ENCODE assay signal across 23 cellular contexts in the genomic region with DNA sequence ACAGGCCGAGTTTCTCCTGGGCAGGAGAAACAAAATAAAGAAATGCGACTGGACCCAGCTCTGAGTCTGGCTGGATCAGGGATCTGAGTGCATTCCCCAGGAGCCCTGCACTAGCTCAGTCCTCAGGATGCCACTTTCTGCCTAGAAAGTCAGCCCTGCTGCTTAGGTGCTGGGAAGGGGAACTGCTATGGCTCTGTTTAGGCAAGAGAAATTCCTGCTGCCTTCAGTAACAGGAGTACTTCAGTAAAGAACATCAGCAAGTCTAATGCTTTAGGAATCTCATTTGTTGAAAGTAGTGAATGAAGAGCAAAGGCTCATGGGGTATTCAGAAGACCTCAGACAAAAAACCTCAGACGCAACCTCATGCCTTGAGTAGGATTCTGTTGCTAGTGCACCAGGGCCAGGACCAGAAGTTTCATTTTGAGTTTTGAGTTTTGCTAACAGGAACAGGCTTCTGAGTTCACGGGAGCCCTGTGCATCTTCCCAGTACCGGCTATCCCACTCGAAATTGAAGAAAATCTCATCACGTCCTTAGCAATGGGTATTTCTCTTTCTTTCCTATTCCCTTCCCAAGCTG.
DNase-seq lines count a peak whose midpoint lies in the region; ATAC-seq, FAIRE-seq and TF ChIP-seq lines count a peak whose summit lies in the region.
"Had no signal": no experiment of that assay in that cellular context is flagged by ENCODE, and none has a peak within 500 bp of the region (broad histone marks: within the 10 kb centered on the region; RNA-seq: fewer than 3 reads in every experiment).

No MANE protein-coding gene starts in this region.

- H3K4ac ChIP-seq in mesendoderm (ENCODE audit: low read depth, low read length): no peak overlapping the region

- H3K4me3 Mint-ChIP-seq in astrocyte (ENCODE audit: unreplicated experiment): no peak overlapping the region
- H3K4me3 Mint-ChIP-seq in stimulated activated naive CD8-positive, alpha-beta T cell treated with anti-CD3 and anti-CD28 coated beads, Interleukin-15, amount 100 ng/mL, for 72 hours: no peak overlapping the region
- H3K4me3 Mint-ChIP-seq: B cell; CD4-positive, alpha-beta memory T cell had no signal

- no peak overlapping the region for H4K8ac ChIP-seq in mesendoderm (ENCODE audit: low read depth, low read length)

- no peaks in the 10 kb centered on the region for H3K4me1 Mint-ChIP-seq in astrocyte (ENCODE audit: low read depth, unreplicated experiment)
- H3K4me1 Mint-ChIP-seq in stimulated activated naive CD8-positive, alpha-beta T cell treated with anti-CD3 and anti-CD28 coated beads, Interleukin-15, amount 100 ng/mL, for 72 hours: no peaks in the 10 kb centered on the region
- H3K4me1 Mint-ChIP-seq: B cell had no signal

- no peak overlapping the region for H2BK5ac ChIP-seq in mesendoderm (ENCODE audit: low read length)

- H3K18ac ChIP-seq in mesendoderm (ENCODE audit: low read length): no peak overlapping the region

- no peak overlapping the region for H2BK120ac ChIP-seq in mesendoderm (ENCODE audit: low read depth, low read length)

- no peak for ATAC-seq in stimulated activated naive CD8-positive, alpha-beta T cell treated with anti-CD3 and anti-CD28 coated beads, Interleukin-15, amount 100 ng/mL, for 72 hours
- no peak for ATAC-seq in heart right ventricle
- ATAC-seq: left lobe of liver had no signal

- POLR2A ChIA-PET in AG04450 (lab: Yijun Ruan, JAX): no interaction called here

- H3K27ac ChIP-seq in AG04450 (ENCODE audit: low read depth, low read length): peak overlapping the region; percentile 65
- no peak overlapping the region for H3K27ac ChIP-seq in astrocyte (ENCODE audit: low read depth, low read length)
- H3K27ac ChIP-seq in mesendoderm (ENCODE audit: low read depth, low read length): no peak overlapping the region
- peak overlapping the region in 4 of 10 donors; percentile 1 to 61 (median 54) for H3K27ac ChIP-seq in heart right ventricle
- no peak overlapping the region for H3K27ac ChIP-seq in WERI-Rb-1

- no peak overlapping the region for H3K27ac Mint-ChIP-seq in astrocyte (ENCODE audit: unreplicated experiment)
- H3K27ac Mint-ChIP-seq in stimulated activated naive CD8-positive, alpha-beta T cell treated with anti-CD3 and anti-CD28 coated beads, Interleukin-15, amount 100 ng/mL, for 72 hours: no peak overlapping the region
- H3K27ac Mint-ChIP-seq: activated T-helper 2 cell treated with anti-CD3 and anti-CD28 coated beads, Interferon-gamma antibody, Interleukin-2, Interleukin-4, amounts not matched to agents 10 μg/mL and 5 μg/mL and 100 μg/mL, durations not matched to agents 14 hours and 24 hours and 36 hours; B cell; CD4-positive, alpha-beta memory T cell had no signal

- H3K27me3 Mint-ChIP-seq in astrocyte (ENCODE audit: low read depth, unreplicated experiment): peaks cover 6% of the 10 kb centered on the region
- no peaks in the 10 kb centered on the region for H3K27me3 Mint-ChIP-seq in stimulated activated naive CD8-positive, alpha-beta T cell treated with anti-CD3 and anti-CD28 coated beads, Interleukin-15, amount 100 ng/mL, for 72 hours
- H3K27me3 Mint-ChIP-seq: B cell had no signal

- FAIRE-seq in GM12892 (lab: Jason Lieb, UNC) (peak; percentile 54), astrocyte (lab: Jason Lieb, UNC) (no peak)
- FAIRE-seq: A204.1, H54 had no signal

- H3K4me2 ChIP-seq in astrocyte (ENCODE audit: low read length): no peak overlapping the region
- H3K4me2 ChIP-seq in mesendoderm (ENCODE audit: low read length): no peak overlapping the region

- H3K79me2 ChIP-seq in astrocyte (ENCODE audit: insufficient read depth, low read length) (no peaks in the 10 kb centered on the region), mesendoderm (ENCODE audit: control insufficient read depth, insufficient read depth, low read length) (no peaks in the 10 kb centered on the region)

- H3K79me1 ChIP-seq in mesendoderm (ENCODE audit: low read length): no peaks in the 10 kb centered on the region

- no peak overlapping the region for H2AK5ac ChIP-seq in mesendoderm (ENCODE audit: low read length)

- TF ChIP-seq CTCF in AG04450 (IDR thresholded peaks at IDR 0.05; ENCODE audit: low read depth, low read length): no peak
- TF ChIP-seq CTCF in astrocyte (IDR thresholded peaks at IDR 0.05; ENCODE audit: insufficient read depth, low read depth, low read length): no peak
- no peak for TF ChIP-seq CTCF in heart right ventricle (IDR thresholded peaks at IDR 0.05)
- no peak for TF ChIP-seq CTCF in WERI-Rb-1 (IDR thresholded peaks at IDR 0.05; ENCODE audit: low read depth, low read length)

- H3K56ac ChIP-seq in mesendoderm (ENCODE audit: low read length): no peak overlapping the region

- no peak for TF ChIP-seq POLR2A in GM12892 (IDR thresholded peaks at IDR 0.05; ENCODE audit: low read depth, low read length)

- H3K9me3 Mint-ChIP-seq in astrocyte (ENCODE audit: unreplicated experiment): peaks cover 2% of the 10 kb centered on the region
- H3K9me3 Mint-ChIP-seq in stimulated activated naive CD8-positive, alpha-beta T cell treated with anti-CD3 and anti-CD28 coated beads, Interleukin-15, amount 100 ng/mL, for 72 hours: no peaks in the 10 kb centered on the region
- H3K9me3 Mint-ChIP-seq: activated T-helper 2 cell treated with anti-CD3 and anti-CD28 coated beads, Interferon-gamma antibody, Interleukin-2, Interleukin-4, amounts not matched to agents 10 μg/mL and 5 μg/mL and 100 μg/mL, durations not matched to agents 14 hours and 24 hours and 36 hours; CD4-positive, alpha-beta memory T cell had no signal

- H3K36me3 Mint-ChIP-seq in astrocyte (ENCODE audit: low read depth, unreplicated experiment): no peaks in the 10 kb centered on the region
- H3K36me3 Mint-ChIP-seq: CD4-positive, alpha-beta memory T cell had no signal

- H3K9ac ChIP-seq in astrocyte (ENCODE audit: low read length) (no peak overlapping the region), mesendoderm (ENCODE audit: low read length) (no peak overlapping the region)

- no peaks in the 10 kb centered on the region for H4K20me1 ChIP-seq in astrocyte (ENCODE audit: insufficient read depth, low read length)

- H3K9me3 ChIP-seq in AG04450 (ENCODE audit: control insufficient read depth, insufficient read depth, low read length) (no peaks in the 10 kb centered on the region; the same call in 1 of the 2 replicates), astrocyte (ENCODE audit: insufficient read depth, low read depth, low read length) (no peaks in the 10 kb centered on the region), heart right ventricle (no peaks in the 10 kb centered on the region), WERI-Rb-1 (ENCODE audit: severe bottlenecking) (no peaks in the 10 kb centered on the region)
- H3K9me3 ChIP-seq: upper lobe of left lung had no signal

- no peaks in the 10 kb centered on the region for H3K36me3 ChIP-seq in astrocyte (ENCODE audit: insufficient read depth, low read length)
- H3K36me3 ChIP-seq in mesendoderm (ENCODE audit: control insufficient read depth, insufficient read depth, low read length): no peaks in the 10 kb centered on the region
- H3K36me3 ChIP-seq in heart right ventricle: peaks cover 0 to 51% (median 9%) of the 10 kb centered on the region in 9 donors
- no peaks in the 10 kb centered on the region; the same call in 1 of the 2 replicates for H3K36me3 ChIP-seq in WERI-Rb-1

- intact Hi-C loops in heart right ventricle (cut with DNase I): loop anchor here in 3 of 10 donors (10.0 kb wide), 2 partner anchors 138 to 178 kb away; no protein-coding TSS in a partner anchor

- H3K4me3 ChIP-seq in AG04450 (ENCODE audit: low read depth, low read length): no peak overlapping the region
- no peak overlapping the region for H3K4me3 ChIP-seq in astrocyte (ENCODE audit: insufficient read depth, low read depth, low read length)
- H3K4me3 ChIP-seq in mesendoderm (ENCODE audit: low read length): no peak overlapping the region
- no peak overlapping the region for H3K4me3 ChIP-seq in heart right ventricle
- H3K4me3 ChIP-seq in WERI-Rb-1 (ENCODE audit: low read depth, low read length): no peak overlapping the region
- H3K4me3 ChIP-seq: upper lobe of left lung had no signal

- DNase-seq in AG04450 (ENCODE audit: low read depth, low spot score) (peak; percentile 65), GM12892 (ENCODE audit: insufficient read length) (no peak), astrocyte (ENCODE audit: low read depth) (peak; percentile 23), mesendoderm (peak; percentile 32), MV-4-11 (lab: John Stamatoyannopoulos, UW) (no peak), heart right ventricle (no peak), WERI-Rb-1 (no peak)
- no peak for DNase-seq in stimulated activated naive CD8-positive, alpha-beta T cell treated with anti-CD3 and anti-CD28 coated beads, Interleukin-15, amount 100 ng/mL, for 72 hours
- DNase-seq: activated naive CD4-positive, alpha-beta T cell treated with anti-CD3 and anti-CD28 coated beads, Interleukin-2, amount 50 U/mL, for 16 hours; amniotic stem cell; CD4-positive, alpha-beta memory T cell; effector memory CD4-positive, alpha-beta T cell; Karpas-422; NCI-H1417; NCI-H2029; NCI-H510A treated with DMSO at 0.1 percent for 48 hours; stimulated activated CD4-positive, alpha-beta T cell treated with anti-CD3 and anti-CD28 coated beads, Interleukin-4, amount 100 ng/mL, for 24 hours; upper lobe of left lung had no signal

- H3K27me3 ChIP-seq in AG04450 (ENCODE audit: control insufficient read depth, insufficient read depth, low read length) (no peaks in the 10 kb centered on the region), astrocyte (ENCODE audit: insufficient read depth, low read length) (no peaks in the 10 kb centered on the region), mesendoderm (ENCODE audit: insufficient read depth, low read length, poor library complexity) (no peaks in the 10 kb centered on the region), heart right ventricle (no peaks in the 10 kb centered on the region), WERI-Rb-1 (ENCODE audit: insufficient read depth, low read depth, severe bottlenecking) (no peaks in the 10 kb centered on the region)
- H3K27me3 ChIP-seq: upper lobe of left lung had no signal

- CTCF ChIA-PET in AG04450 (lab: Charles Lee): interaction anchor here (1.4 kb wide), 1 partner anchor 140 kb away, joined by 5 read pairs; no protein-coding TSS in a partner anchor

- H2BK15ac ChIP-seq in mesendoderm (replicated peaks; ENCODE audit: low read depth): no peak overlapping the region

- no peaks in the 10 kb centered on the region for H3K4me1 ChIP-seq in astrocyte (ENCODE audit: insufficient read depth, low read length)
- H3K4me1 ChIP-seq in mesendoderm (ENCODE audit: control insufficient read depth, low read depth, low read length): no peaks in the 10 kb centered on the region
- peaks cover 0 to 16% (median 3%) of the 10 kb centered on the region in 9 donors for H3K4me1 ChIP-seq in heart right ventricle

- H3K23ac ChIP-seq in mesendoderm (ENCODE audit: low read length): no peak overlapping the region

- H2AFZ ChIP-seq in astrocyte (ENCODE audit: low read depth, low read length): no peak overlapping the region

- no peak overlapping the region for H4K5ac ChIP-seq in mesendoderm (ENCODE audit: low read length)

- no CpG with 5 or more reads among the region's 7 CpGs for WGBS in mesendoderm (ENCODE audit: extremely low coverage, insufficient coverage, low lambda C conversion rate)
- 95 to 96% methylated on average over 7 of the region's 7 CpGs for WGBS in heart right ventricle, 2 donors

Comparison
In these comparisons a context has a peak if more than half of its experiments do, and no peak if none do; other contexts are left out.
1. DNase-seq: peak in AG04450 (single experiment), astrocyte (single experiment) and mesendoderm (single experiment); none in GM12892 (single experiment), MV-4-11 (single experiment), stimulated activated naive CD8-positive, alpha-beta T cell treated with anti-CD3 and anti-CD28 coated beads, Interleukin-15, amount 100 ng/mL, for 72 hours (0 of 2), heart right ventricle (0 of 2) and WERI-Rb-1 (single experiment).